In genomic region chr2:120825370-120826259, GRCh38 we compare ENCODE assay signal across 10 cellular contexts.
DNase-seq lines count a peak whose midpoint lies in the region; ATAC-seq and TF ChIP-seq lines count a peak whose summit lies in the region.
"Had no signal": no experiment of that assay in that cellular context is flagged by ENCODE, and none has a peak within 500 bp of the region (broad histone marks: within the 10 kb centered on the region; RNA-seq: fewer than 3 reads in every experiment).

No MANE protein-coding gene starts in this region.

- H3K9me3 Mint-ChIP-seq in CD8-positive, alpha-beta T cell = no peaks in the 10 kb centered on the region
- H3K9me3 Mint-ChIP-seq: effector memory CD8-positive, alpha-beta T cell had no signal

- no peaks in the 10 kb centered on the region for H3K4me1 ChIP-seq in mammary epithelial cell (ENCODE audit: insufficient read depth, low read length)
- H3K4me1 ChIP-seq in transverse colon = peaks cover 3 to 24% (median 16%) of the 10 kb centered on the region in 4 donors
- no peaks in the 10 kb centered on the region for H3K4me1 ChIP-seq in CD8-positive, alpha-beta T cell (ENCODE audit: insufficient read depth, low read length)

- intact Hi-C loops in mammary epithelial cell (cut with micrococcal nuclease) = no loop called here
- intact Hi-C loops in transverse colon (cut with DNase I; ENCODE audit: low total_unique reads) = no loop called here
- intact Hi-C loops in CD8-positive, alpha-beta T cell (cut with DNase I, micrococcal nuclease) = no loop called here

- H3K4me3 Mint-ChIP-seq in CD8-positive, alpha-beta T cell = no peak overlapping the region
- H3K4me3 Mint-ChIP-seq: effector memory CD8-positive, alpha-beta T cell had no signal

- in situ Hi-C loops in mammary epithelial cell (cut with MboI; ENCODE audit: low sequenced_read_pairs in 2 of 2) = no loop called here
- in situ Hi-C loops in transverse colon (cut with MboI; ENCODE audit: low pct_ligation_motif_present in 1 of 4, low pct_unique_long_range_greater_than_20kb in 1 of 4, low sequenced_read_pairs in 3 of 4) = no loop called here

- no peak overlapping the region for H3K4me2 ChIP-seq in mammary epithelial cell (ENCODE audit: insufficient read depth, low read depth, low read length)

- DNase-seq in SHP77 (lab: John Stamatoyannopoulos, UW) (peak; percentile 19 to 40), SHP77 treated with DMSO at 0.1 percent for 48 hours (lab: John Stamatoyannopoulos, UW) (no peak), mammary epithelial cell (peak; percentile 14), left kidney (ENCODE audit: low read depth, low spot score) (peak; percentile 81), transverse colon (peak; percentile 41), NK-92 (lab: John Stamatoyannopoulos, UW; ENCODE audit: unreplicated experiment) (no peak)
- DNase-seq in CD8-positive, alpha-beta T cell = no peak
- DNase-seq: effector memory CD8-positive, alpha-beta T cell had no signal

- no peaks in the 10 kb centered on the region for H3K79me2 ChIP-seq in mammary epithelial cell (ENCODE audit: insufficient read depth, low read length)

- H3K27me3 ChIP-seq in mammary epithelial cell (ENCODE audit: insufficient read depth, low read length) (peaks cover 9% of the 10 kb centered on the region), transverse colon (no peaks in the 10 kb centered on the region)
- H3K27me3 ChIP-seq in CD8-positive, alpha-beta T cell (ENCODE audit: insufficient read depth, low read length) = no peaks in the 10 kb centered on the region

- no peak overlapping the region for H3K4me3 ChIP-seq in mammary epithelial cell (replicated peaks in 1 of 3; ENCODE audit: insufficient read depth in 1 of 3, low read depth in 2 of 3, low read length in 3 of 3)
- H3K4me3 ChIP-seq in transverse colon = no peak overlapping the region
- no peak overlapping the region for H3K4me3 ChIP-seq in CD8-positive, alpha-beta T cell (ENCODE audit: low read depth, low read length)
- H3K4me3 ChIP-seq: skin epidermis had no signal

- POLR2A ChIA-PET in CD8-positive, alpha-beta T cell (lab: Charles Lee) = no interaction called here

- CTCF ChIA-PET in mammary epithelial cell (lab: Charles Lee; ENCODE audit: low non-redundant PET) = interaction anchor here (0.7 kb wide), 1 partner anchor 1428 kb away, joined by 3 read pairs; no protein-coding TSS in a partner anchor
- CTCF ChIA-PET in CD8-positive, alpha-beta T cell (lab: Charles Lee) = no interaction called here

- H3K9me3 ChIP-seq in mammary epithelial cell (replicated peaks; ENCODE audit: insufficient read depth, low read length) (no peaks in the 10 kb centered on the region), transverse colon (no peaks in the 10 kb centered on the region)
- H3K9me3 ChIP-seq in CD8-positive, alpha-beta T cell (ENCODE audit: low read length) = no peaks in the 10 kb centered on the region

- dilution Hi-C loops in mammary epithelial cell (cut with HindIII; ENCODE audit: low sequenced_read_pairs) = no loop called here

- H3K27ac ChIP-seq in mammary epithelial cell (ENCODE audit: insufficient read depth, low read depth, low read length) (no peak overlapping the region), transverse colon (peak overlapping the region; percentile 50 to 76 (median 71))
- H3K27ac ChIP-seq in CD8-positive, alpha-beta T cell (ENCODE audit: low read depth, low read length) = no peak overlapping the region

- H2AFZ ChIP-seq in mammary epithelial cell (ENCODE audit: low read depth, low read length) = no peak overlapping the region

- no peak overlapping the region for H3K9ac ChIP-seq in mammary epithelial cell (ENCODE audit: insufficient read depth, low read length)

- H3K27ac Mint-ChIP-seq in CD8-positive, alpha-beta T cell = no peak overlapping the region
- H3K27ac Mint-ChIP-seq: effector memory CD8-positive, alpha-beta T cell had no signal

- no peak for ATAC-seq in HG03139 (IDR thresholded peaks at IDR 0.05; ENCODE audit: unreplicated experiment)
- no peak for ATAC-seq in CD8-positive, alpha-beta T cell
- ATAC-seq: effector memory CD8-positive, alpha-beta T cell had no signal

- no peaks in the 10 kb centered on the region for H3K36me3 Mint-ChIP-seq in CD8-positive, alpha-beta T cell

- no TSS peak for BruUV-seq in mammary epithelial cell (replicated peaks; lab: Mats Ljungman, UMichigan)

- H4K20me1 ChIP-seq in mammary epithelial cell (ENCODE audit: insufficient read depth, low read length) = no peaks in the 10 kb centered on the region

- H3K27me3 Mint-ChIP-seq in CD8-positive, alpha-beta T cell (ENCODE audit: low read depth) = peaks cover 2% of the 10 kb centered on the region

- 85% methylated on average over 6 of the region's 13 CpGs for WGBS in mammary epithelial cell (ENCODE audit: low coverage, missing lambda C conversion rate)
- WGBS in transverse colon (ENCODE audit: low coverage in 1 of 2), 2 donors = 44 to 80% methylated on average over 1 to 13 of the region's 13 CpGs

- no peaks in the 10 kb centered on the region for H3K36me3 ChIP-seq in mammary epithelial cell (ENCODE audit: insufficient read depth, low read length)
- H3K36me3 ChIP-seq in transverse colon = no peaks in the 10 kb centered on the region
- H3K36me3 ChIP-seq in CD8-positive, alpha-beta T cell (ENCODE audit: insufficient read depth, low read length) = no peaks in the 10 kb centered on the region

- TF ChIP-seq POLR2A in transverse colon (IDR thresholded peaks at IDR 0.05) = no peak

- TF ChIP-seq EP300 in transverse colon (IDR thresholded peaks at IDR 0.05; ENCODE audit: low read depth) = no peak

- H3K4me1 Mint-ChIP-seq in CD8-positive, alpha-beta T cell (ENCODE audit: low read depth) = no peaks in the 10 kb centered on the region

- no peak for TF ChIP-seq CTCF in mammary epithelial cell (conservative IDR thresholded peaks at IDR 0.05 in 1 of 2, IDR thresholded peaks at IDR 0.05 in 1 of 2; ENCODE audit: extremely low read depth in 1 of 2, insufficient read depth in 1 of 2, low read depth in 1 of 2, low read length in 2 of 2)
- TF ChIP-seq CTCF in transverse colon (IDR thresholded peaks at IDR 0.05) = no peak
- no peak for TF ChIP-seq CTCF in CD8-positive, alpha-beta T cell (IDR thresholded peaks at IDR 0.05)

Comparison
In these comparisons a context has a peak if more than half of its experiments do, and no peak if none do; other contexts are left out.
1. DNase-seq: peak in SHP77 (2 of 2), mammary epithelial cell (single experiment), left kidney (single experiment) and transverse colon (single experiment); none in SHP77 treated with DMSO at 0.1 percent for 48 hours (single experiment), CD8-positive, alpha-beta T cell (0 of 7) and NK-92 (single experiment).
2. H3K27ac ChIP-seq: peak in transverse colon (4 of 4); none in mammary epithelial cell (single experiment) and CD8-positive, alpha-beta T cell (single experiment).